In genomic region chrX:85001344-85001743, GRCh38 we compare ENCODE assay signal across 27 cellular contexts.
"Had no signal": no experiment of that assay in that cellular context is flagged by ENCODE, and none has a peak within 500 bp of the region (broad histone marks: within the 10 kb centered on the region; RNA-seq: fewer than 3 reads in every experiment).

No MANE protein-coding gene starts in this region.

- H3K9me3 ChIP-seq: colonic mucosa, esophagus squamous epithelium, gastrocnemius medialis, heart right ventricle, left lung, lower lobe of right lung, mucosa of descending colon had no signal

- H3K4me3 Mint-ChIP-seq: dendritic cell treated with granulocyte-macrophage colony-stimulating factor and Interleukin-4, amounts not matched to agents 40 ng/mL and 50 ng/mL, for 4 days; effector memory CD8-positive, alpha-beta T cell; endodermal cell; mesothelial cell of epicardium; naive B cell had no signal

- H3K4me1 Mint-ChIP-seq: endodermal cell had no signal

- H3K27ac Mint-ChIP-seq: dendritic cell treated with granulocyte-macrophage colony-stimulating factor and Interleukin-4, amounts not matched to agents 40 ng/mL and 50 ng/mL, for 4 days; effector memory CD8-positive, alpha-beta T cell; endodermal cell; mesothelial cell of epicardium; naive B cell had no signal

- FAIRE-seq: endometrium, keratinocyte had no signal

- H3K9me3 Mint-ChIP-seq: dendritic cell treated with granulocyte-macrophage colony-stimulating factor and Interleukin-4, amounts not matched to agents 40 ng/mL and 50 ng/mL, for 4 days; effector memory CD8-positive, alpha-beta T cell had no signal

- H3K4me1 ChIP-seq: colonic mucosa, left lung had no signal

- H3K27me3 ChIP-seq: colonic mucosa, esophagus squamous epithelium, gastrocnemius medialis, heart right ventricle, left lung had no signal

- H3K36me3 Mint-ChIP-seq: mesothelial cell of epicardium had no signal

- H3K27ac ChIP-seq: colonic mucosa, epithelial cell of prostate, esophagus squamous epithelium, gastrocnemius medialis, heart right ventricle, left lung, lower lobe of right lung had no signal

- H3K36me3 ChIP-seq: colonic mucosa, esophagus squamous epithelium, gastrocnemius medialis, heart right ventricle, left lung, lower lobe of right lung had no signal

- ATAC-seq: effector memory CD8-positive, alpha-beta T cell; esophagus mucosa; gastrocnemius medialis; heart right ventricle; left cardiac atrium; left lung; left ventricle myocardium superior; lower lobe of right lung; mucosa of descending colon had no signal

- H3K4me3 ChIP-seq: colonic mucosa, esophagus squamous epithelium, gastrocnemius medialis, heart right ventricle, left lung, lower lobe of right lung, mucosa of descending colon had no signal

- DNase-seq: colonic mucosa; cortex of kidney; effector CD8-positive, alpha-beta T cell; effector memory CD8-positive, alpha-beta T cell; endodermal cell; erythroblast; esophagus squamous epithelium; foreskin fibroblast; foreskin melanocyte; gastrocnemius medialis; glutamatergic neuron; head of caudate nucleus; heart right ventricle; hippocampal formation; left cardiac atrium; left lung; left ventricle myocardium superior; lower lobe of right lung; mesenchymal stem cell; mucosa of descending colon; naive B cell had no signal

- H3K27me3 Mint-ChIP-seq: effector memory CD8-positive, alpha-beta T cell had no signal
